Comparison of ENCODE assay signal across 8 cellular contexts in the genomic region with DNA sequence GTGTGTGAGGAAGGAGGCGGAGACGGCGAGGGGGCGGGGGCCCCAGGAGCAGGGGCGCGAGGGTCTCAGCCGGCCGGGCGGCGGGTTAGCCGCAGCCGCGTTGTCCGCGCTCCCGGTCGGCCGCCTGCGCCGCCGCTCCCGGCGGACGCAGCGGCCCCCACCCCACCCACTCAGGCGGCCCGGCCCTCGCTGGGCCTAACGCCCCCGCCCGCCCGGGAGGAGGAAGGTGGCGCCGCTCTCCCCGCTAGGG. TPM values are rescaled to one million over a fixed set of nuclear protein-coding genes. Genes with fewer than 3 reads are reported as not detected.
A peak's percentile ranks its signal among the peaks of the same experiment; 100 is the strongest.
DNase-seq lines count a peak whose midpoint lies in the region; ATAC-seq lines count a peak whose summit lies in the region.

A gene (minus strand): TSS at position 191 of the 250 bp plus-strand sequence. CDS start 441 bp downstream, outside the sequence.

- H3K9ac ChIP-seq in Karpas-422 (ENCODE audit: low read length), result peak within 1 kb of the TSS; percentile 92

- H3K27me3 ChIP-seq in CD4-positive, CD25-positive, alpha-beta regulatory T cell (ENCODE audit: control insufficient read depth, insufficient read depth, low read length), result no peaks in the 10 kb centered on the region
- H3K27me3 ChIP-seq in Karpas-422 (ENCODE audit: low read length), result no peaks in the 10 kb centered on the region

- peak within 1 kb of the TSS; percentile 94 to 99 (median 98) for H3K27ac Mint-ChIP-seq in CD4-positive, CD25-positive, alpha-beta regulatory T cell

- H3K4me3 ChIP-seq in CD4-positive, CD25-positive, alpha-beta regulatory T cell (ENCODE audit: low read depth, low read length), result peak within 1 kb of the TSS; percentile 92
- peak within 1 kb of the TSS; percentile 88 for H3K4me3 ChIP-seq in Karpas-422 (ENCODE audit: low read length)

- H3K9me3 ChIP-seq in CD4-positive, CD25-positive, alpha-beta regulatory T cell (ENCODE audit: control insufficient read depth in 2 of 2, low read length in 2 of 2), result no peaks in the 10 kb centered on the region
- H3K9me3 ChIP-seq in Karpas-422 (ENCODE audit: low read length), result no peaks in the 10 kb centered on the region

- no peaks in the 10 kb centered on the region for H3K9me2 ChIP-seq in Karpas-422 (replicated peaks; ENCODE audit: insufficient read depth, low read length)

- H3K36me3 Mint-ChIP-seq in CD4-positive, CD25-positive, alpha-beta regulatory T cell, result no peaks in the 10 kb centered on the region

- H3K4me3 Mint-ChIP-seq in CD4-positive, CD25-positive, alpha-beta regulatory T cell, result peak within 1 kb of the TSS; percentile 93 to 98 (median 97)

- peaks cover 48% of the 10 kb centered on the region for H3K79me2 ChIP-seq in Karpas-422 (ENCODE audit: low read length)

- peaks cover 26 to 58% (median 44%) of the 10 kb centered on the region in 4 donors for H3K4me1 Mint-ChIP-seq in CD4-positive, CD25-positive, alpha-beta regulatory T cell

- no peak for DNase-seq in CD4-positive, CD25-positive, alpha-beta regulatory T cell
- no peak for DNase-seq in Karpas-422
- DNase-seq in dermis microvascular lymphatic vessel endothelial cell (ENCODE audit: low read depth in 2 of 2), result no peak
- DNase-seq in mucosa of gallbladder (ENCODE audit: low spot score), result no peak
- no peak for DNase-seq in COR-L47 (lab: John Stamatoyannopoulos, UW)
- no peak for DNase-seq in HuH-7 (ENCODE audit: low spot score)
- no peak for DNase-seq in DMS79 (lab: John Stamatoyannopoulos, UW)

- H3K27me3 Mint-ChIP-seq in CD4-positive, CD25-positive, alpha-beta regulatory T cell, result peaks cover 8% of the 10 kb centered on the region

- H3K9me3 Mint-ChIP-seq in CD4-positive, CD25-positive, alpha-beta regulatory T cell, result peaks cover 0 to 4% (median 0%) of the 10 kb centered on the region in 7 donors

- peak in 1 of 2 donors; percentile 19 for ATAC-seq in CD4-positive, CD25-positive, alpha-beta regulatory T cell (ENCODE audit: low read depth in 2 of 2)
- no peak for ATAC-seq in HG03095 (IDR thresholded peaks at IDR 0.05; ENCODE audit: unreplicated experiment)

- peaks cover 49% of the 10 kb centered on the region for H3K4me1 ChIP-seq in CD4-positive, CD25-positive, alpha-beta regulatory T cell (ENCODE audit: control insufficient read depth, insufficient read depth, low read length, poor library complexity, severe bottlenecking)
- peaks cover 73% of the 10 kb centered on the region for H3K4me1 ChIP-seq in Karpas-422 (ENCODE audit: low read length)

- peak within 1 kb of the TSS; percentile 95 for H3K4me2 ChIP-seq in Karpas-422 (ENCODE audit: low read depth, low read length, poor library complexity, severe bottlenecking)

- H4K20me1 ChIP-seq in Karpas-422 (ENCODE audit: insufficient read depth, low read depth, low read length), result no peaks in the 10 kb centered on the region; the same call in 1 of the 2 replicates

- peak within 1 kb of the TSS; percentile 21; the same call in 1 of the 2 replicates for H2AFZ ChIP-seq in Karpas-422 (ENCODE audit: low read length)

- H3K27ac ChIP-seq in CD4-positive, CD25-positive, alpha-beta regulatory T cell (ENCODE audit: insufficient read depth, low read length, poor library complexity, severe bottlenecking), result peak within 1 kb of the TSS; percentile 96
- H3K27ac ChIP-seq in Karpas-422 (ENCODE audit: low read length), result peak within 1 kb of the TSS; percentile 92

- peaks cover under 1% of the 10 kb centered on the region for H3K36me3 ChIP-seq in CD4-positive, CD25-positive, alpha-beta regulatory T cell (ENCODE audit: control insufficient read depth, insufficient read depth, low read length)
- peaks cover 26% of the 10 kb centered on the region for H3K36me3 ChIP-seq in Karpas-422 (ENCODE audit: insufficient read depth, low read length)

RNA-seq across cellular contexts. Expression of the gene that starts here (rescaled TPM):
- total RNA-seq in CD4-positive, CD25-positive, alpha-beta regulatory T cell, result 56.6 TPM
- polyA plus RNA-seq in CD4-positive, CD25-positive, alpha-beta regulatory T cell, result 10 to 100 TPM; 13.5 to 22.8 (median 19.5) TPM
- 41.1 and 48.2 TPM in 2 replicates for total RNA-seq in Karpas-422 (2014; rRNA removed; shearing (Covaris generic); ENCODE audit: low replicate concordance)
- 13.5 and 26.2 TPM in 2 replicates for total RNA-seq in dermis microvascular lymphatic vessel endothelial cell
- total RNA-seq in mucosa of gallbladder, result 56.4 TPM
